ENCODE assay signal across 8 cellular contexts in the genomic region with DNA sequence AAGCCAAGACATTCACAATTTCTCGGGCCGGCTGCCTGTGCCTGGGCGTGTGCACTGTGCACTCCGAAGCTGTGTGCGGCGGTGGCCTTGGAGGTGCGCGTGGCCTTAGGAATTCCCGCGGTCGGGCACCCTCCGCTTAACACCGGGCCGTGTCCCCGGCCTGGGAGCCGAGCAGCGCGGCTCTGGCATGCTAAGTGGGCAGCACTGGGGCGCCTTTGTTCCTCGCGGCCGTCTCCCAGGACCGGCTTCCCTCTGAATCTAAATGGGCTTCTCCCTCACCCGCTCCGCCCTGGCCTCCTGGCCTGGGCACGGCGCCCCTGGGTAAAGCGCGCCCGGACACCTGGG. TPM values are rescaled to one million over a fixed set of nuclear protein-coding genes. Genes with fewer than 3 reads are reported as not detected.
DNase-seq lines count a peak whose midpoint lies in the region; ATAC-seq and TF ChIP-seq lines count a peak whose summit lies in the region.

No MANE protein-coding gene starts in this region.

- ATAC-seq in HG02885 (IDR thresholded peaks at IDR 0.05; ENCODE audit: poor library complexity, unreplicated experiment), result no peak
- no peak for ATAC-seq in HG02571 (IDR thresholded peaks at IDR 0.05; ENCODE audit: unreplicated experiment)
- ATAC-seq in HG03025 (IDR thresholded peaks at IDR 0.05; ENCODE audit: low FRiP score, unreplicated experiment), result no peak

- no peaks in the 10 kb centered on the region for H3K4me1 ChIP-seq in cardiac muscle cell (ENCODE audit: low read depth)

- peak overlapping the region; percentile 76 for H3K4me3 ChIP-seq in cardiac muscle cell

- no peaks in the 10 kb centered on the region for H3K36me3 ChIP-seq in cardiac muscle cell

- no peaks in the 10 kb centered on the region for H3K9me3 ChIP-seq in cardiac muscle cell (ENCODE audit: low read depth)

- peak; percentile 10 for DNase-seq in EH (ENCODE audit: low read depth)
- DNase-seq in RKO (ENCODE audit: low spot score), result peak; percentile 45
- DNase-seq in cardiac muscle cell (ENCODE audit: low read depth in 1 of 2, low spot score in 1 of 2), result peak in 1 of 2 donors; percentile 64
- DNase-seq in posterior cingulate gyrus, result peak; percentile 55 to 94 (median 68)
- DNase-seq in activated gamma-delta T cell treated with Interleukin-2 at 50 U/mL for 16 hours, result no peak

- intact Hi-C loops in posterior cingulate gyrus (cut with DNase I), result loop anchor here (10.0 kb wide), 1 partner anchor 339 kb away; no protein-coding TSS in a partner anchor

- no peak overlapping the region for H3K27ac ChIP-seq in cardiac muscle cell

- peaks cover 57% of the 10 kb centered on the region for H3K27me3 ChIP-seq in cardiac muscle cell

- no peak for TF ChIP-seq CTCF in cardiac muscle cell (IDR thresholded peaks at IDR 0.05; ENCODE audit: low read depth, low read length)

RNA-seq across cellular contexts. Expression of a gene that starts 0.5 kb away (rescaled TPM):
- 3.6 and 4.4 TPM in 2 replicates for total RNA-seq in cardiac muscle cell
- polyA plus RNA-seq in cardiac muscle cell, result 3.1 and 3.8 TPM in 2 replicates
